32 cellular contexts compared by ENCODE assay signal in genomic region chr11:106496677-106497076, GRCh38.
"Had no signal": no experiment of that assay in that cellular context is flagged by ENCODE, and none has a peak within 500 bp of the region (broad histone marks: within the 10 kb centered on the region; RNA-seq: fewer than 3 reads in every experiment).

No MANE protein-coding gene starts in this region.

- FAIRE-seq: RCC 7860 had no signal

- H3K9me3 ChIP-seq: ascending aorta had no signal

- H2AFZ ChIP-seq: PC-9 had no signal

- DNase-seq: activated CD4-positive, alpha-beta T cell treated with anti-CD3 and anti-CD28 coated beads, Interleukin-2, amount 10 ng/mL, durations not matched to agents 24 days and 14 days; activated CD4-positive, alpha-beta T cell treated with anti-CD3 and anti-CD28 coated beads, Interleukin-2, amount 50 U/mL, for 4 hours; activated CD8-positive, alpha-beta T cell treated with anti-CD3 and anti-CD28 coated beads for 36 hours; activated effector memory CD4-positive, alpha-beta T cell treated with anti-CD3 and anti-CD28 coated beads, Interleukin-2, amount 50 U/mL, for 16 hours; activated naive CD4-positive, alpha-beta T cell; activated naive CD4-positive, alpha-beta T cell treated with anti-CD3 and anti-CD28 coated beads, Interleukin-2, amount 50 U/mL, for 16 hours; activated naive CD8-positive, alpha-beta T cell treated with anti-CD3 and anti-CD28 coated beads for 36 hours; activated T-cell treated with anti-CD3 and anti-CD28 coated beads, Interleukin-2, amount 50 U/mL, for 1 hour; activated T-cell treated with anti-CD3 and anti-CD28 coated beads, Interleukin-2, amount 50 U/mL, for 72 hours; amygdala; NCI-H1092 treated with DMSO at 0.1 percent for 48 hours; NCI-H1417; NCI-H146; NCI-H187; NCI-H2029 treated with DMSO at 0.1 percent for 48 hours; NCI-H2107; NCI-H2171; NCI-H510A; NCI-H526; NCI-H748 treated with DMSO at 0.1 percent for 48 hours; NK-92 treated with Interleukin-12 subunit alpha and Interleukin-12 subunit beta, amount 100 ng/mL, for 24 hours; PC-9; SW 1271; T-helper 1 cell; T-helper 2 cell; T-helper 9 cell had no signal

- H3K27ac ChIP-seq: ascending aorta, KMS-11, PC-9, RWPE1 had no signal

- H3K4me3 ChIP-seq: ascending aorta, PC-9 had no signal

- H3K9ac ChIP-seq: KMS-11 had no signal

- H3K27me3 ChIP-seq: ascending aorta had no signal

- H3K4me1 ChIP-seq: ascending aorta had no signal

- ATAC-seq: activated CD8-positive, alpha-beta T cell treated with anti-CD3 and anti-CD28 coated beads for 36 hours; activated T-cell treated with anti-CD3 and anti-CD28 coated beads, Interleukin-2, amount 50 U/mL, for 72 hours; activated T-helper 17 cell treated with anti-CD3 and anti-CD28 coated beads, Interleukin-2, amount 50 U/mL, for 72 hours; Right ventricle myocardium inferior had no signal

- H3K36me3 ChIP-seq: ascending aorta had no signal

- H3K4me2 ChIP-seq: KMS-11, PC-9 had no signal
